In the genomic region with DNA sequence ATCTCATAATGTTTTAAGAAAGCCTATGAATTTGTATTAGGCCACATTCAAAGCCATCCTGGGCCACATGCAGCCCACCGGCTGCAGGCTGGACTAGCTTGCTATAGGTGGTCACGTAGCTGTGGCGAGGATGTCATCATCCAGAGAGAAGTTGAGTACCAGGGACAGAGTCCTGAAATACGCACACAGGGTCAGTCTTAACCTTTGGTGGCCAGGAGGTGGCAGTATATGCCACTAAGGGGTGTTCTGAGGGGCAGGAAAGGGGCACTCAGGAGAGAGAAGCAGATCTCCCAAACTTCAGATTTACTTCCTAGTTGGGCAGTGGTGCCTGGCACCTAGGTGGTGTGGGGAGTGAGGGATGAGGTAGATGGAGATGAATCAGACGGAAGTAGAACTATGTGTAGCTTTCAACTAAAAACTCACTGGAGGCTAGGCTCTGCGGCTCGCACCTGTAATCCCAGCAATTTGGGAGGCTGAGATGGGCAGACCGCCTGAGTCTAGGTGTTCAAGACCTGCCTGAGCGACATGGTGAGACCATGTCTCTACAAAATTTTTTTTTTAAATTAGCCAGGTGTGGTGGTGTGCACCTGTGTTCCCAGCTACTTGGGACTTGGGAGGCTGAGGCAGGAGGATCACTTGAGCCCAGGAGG, we compare ENCODE assay signal across 8 cellular contexts. TPM values are rescaled to one million over a fixed set of nuclear protein-coding genes. Genes with fewer than 3 reads are reported as not detected.
DNase-seq lines count a peak whose midpoint lies in the region; ATAC-seq and TF ChIP-seq lines count a peak whose summit lies in the region.

No MANE protein-coding gene starts in this region.

- intact Hi-C loops in body of pancreas (cut with DNase I), result loop anchor here (10.0 kb wide), 1 partner anchor 143 kb away; no protein-coding TSS in a partner anchor

- DNase-seq in 8988T, result peak; percentile 79
- DNase-seq in NCI-H1105 treated with DMSO at 0.1 percent for 48 hours (lab: John Stamatoyannopoulos, UW), result peak; percentile 65
- DNase-seq in SK-N-SH, result peak; percentile 83
- DNase-seq in body of pancreas, result peak; percentile 60 to 70 (median 65)
- DNase-seq in hypothalamus (lab: John Stamatoyannopoulos, UW), result peak in 29 of 51 donors; percentile 9 to 74 (median 37)
- DNase-seq in stimulated activated CD4-positive, alpha-beta T cell treated with anti-CD3 and anti-CD28 coated beads, Interleukin-12 subunit alpha, Interleukin-12 subunit beta, amount 100 ng/mL, for 4 hours, result peak; percentile 17

- CTCF ChIA-PET in SK-N-SH (lab: Yijun Ruan, JAX), result interaction anchor here (0.6 to 45.6 kb wide), 45 partner anchors 10 to 430 kb away, joined by 3 to 1333 read pairs (median 5); a partner anchor contains a TSS

- H3K79me2 ChIP-seq in SK-N-SH (ENCODE audit: insufficient read depth), result no peaks in the 10 kb centered on the region

- peaks cover 3% of the 10 kb centered on the region; the same call in 1 of the 2 replicates for H4K20me1 ChIP-seq in SK-N-SH (ENCODE audit: insufficient read depth)

- H3K27me3 ChIP-seq in SK-N-SH (ENCODE audit: insufficient read depth) (peaks cover 6% of the 10 kb centered on the region; the same call in 1 of the 2 replicates), body of pancreas (no peaks in the 10 kb centered on the region)

- ATAC-seq in body of pancreas, result peak; percentile 68
- ATAC-seq in GM19467 (IDR thresholded peaks at IDR 0.05; ENCODE audit: unreplicated experiment), result no peak

- H3F3A ChIP-seq in SK-N-SH (replicated peaks; ENCODE audit: insufficient read depth), result no peaks in the 10 kb centered on the region

- H3K4me1 ChIP-seq in SK-N-SH (ENCODE audit: control insufficient read depth in 1 of 2, insufficient read depth in 2 of 2, low read depth in 1 of 2, low read length in 1 of 2) (peaks cover 4 to 17% of the 10 kb centered on the region in 2 experiments; a peak in 3 of 4 replicates), body of pancreas (peaks cover 23% of the 10 kb centered on the region)

- WGBS in SK-N-SH (ENCODE audit: low lambda C conversion rate), result 44% methylated on average over 8 of the region's 9 CpGs
- 28 to 32% methylated on average over 9 of the region's 9 CpGs for WGBS in body of pancreas, 2 donors

- H3K9me3 ChIP-seq in SK-N-SH (no peaks in the 10 kb centered on the region), body of pancreas (no peaks in the 10 kb centered on the region)

- no peaks in the 10 kb centered on the region for H3K9me2 ChIP-seq in SK-N-SH

- H3K4me3 ChIP-seq in SK-N-SH (ENCODE audit: low read depth in 2 of 2, low read length in 1 of 2) (no peak overlapping the region; a peak in 1 of 4 replicates), body of pancreas (no peak overlapping the region)

- no peak overlapping the region for H3K4me2 ChIP-seq in SK-N-SH

- H3K36me3 ChIP-seq in SK-N-SH (replicated peaks in 1 of 2; ENCODE audit: control insufficient read depth in 1 of 2, insufficient read depth in 2 of 2, low read length in 1 of 2), result no peaks in the 10 kb centered on the region
- H3K36me3 ChIP-seq in body of pancreas (replicated peaks in 1 of 2; ENCODE audit: insufficient read depth in 1 of 2, low read depth in 2 of 2), result no peaks in the 10 kb centered on the region

- peak; percentile 78 for TF ChIP-seq CTCF in GM12872 (IDR thresholded peaks at IDR 0.05; ENCODE audit: insufficient read depth, low read depth, low read length)
- peak; percentile 90 for TF ChIP-seq CTCF in SK-N-SH (IDR thresholded peaks at IDR 0.05)
- peak; percentile 68 to 85 (median 74) for TF ChIP-seq CTCF in body of pancreas (IDR thresholded peaks at IDR 0.05)

- TF ChIP-seq POLR2A in body of pancreas (IDR thresholded peaks at IDR 0.05), result no peak

- POLR2A ChIA-PET in SK-N-SH (lab: Yijun Ruan, JAX), result interaction anchor here (2.1 kb wide), 1 partner anchor 36 kb away, joined by 6 read pairs; no protein-coding TSS in a partner anchor

- TF ChIP-seq EP300 in SK-N-SH (IDR thresholded peaks at IDR 0.05; ENCODE audit: borderline replicate concordance in 1 of 2, low read depth in 1 of 2, low read length in 1 of 2), result no peak

- peak; percentile 91 for TF ChIP-seq RAD21 in SK-N-SH (IDR thresholded peaks at IDR 0.05; ENCODE audit: low read length)

- H3K9ac ChIP-seq in SK-N-SH, result no peak overlapping the region

- no peak overlapping the region for H2AFZ ChIP-seq in SK-N-SH (ENCODE audit: low read depth)

- H3K27ac ChIP-seq in SK-N-SH (ENCODE audit: low read depth in 2 of 2, low read length in 1 of 2), result no peak overlapping the region
- H3K27ac ChIP-seq in body of pancreas, result no peak overlapping the region

TF ChIP-seq in SK-N-SH, 30 proteins besides CTCF, POLR2A, EP300 and RAD21:
- no peak for TF ChIP-seq MXI1 (IDR thresholded peaks at IDR 0.05; ENCODE audit: low read depth, low read length)
- TF ChIP-seq SMC3 (IDR thresholded peaks at IDR 0.05; ENCODE audit: low read depth, low read length), result peak; percentile 96
- TF ChIP-seq, protein P1, sequence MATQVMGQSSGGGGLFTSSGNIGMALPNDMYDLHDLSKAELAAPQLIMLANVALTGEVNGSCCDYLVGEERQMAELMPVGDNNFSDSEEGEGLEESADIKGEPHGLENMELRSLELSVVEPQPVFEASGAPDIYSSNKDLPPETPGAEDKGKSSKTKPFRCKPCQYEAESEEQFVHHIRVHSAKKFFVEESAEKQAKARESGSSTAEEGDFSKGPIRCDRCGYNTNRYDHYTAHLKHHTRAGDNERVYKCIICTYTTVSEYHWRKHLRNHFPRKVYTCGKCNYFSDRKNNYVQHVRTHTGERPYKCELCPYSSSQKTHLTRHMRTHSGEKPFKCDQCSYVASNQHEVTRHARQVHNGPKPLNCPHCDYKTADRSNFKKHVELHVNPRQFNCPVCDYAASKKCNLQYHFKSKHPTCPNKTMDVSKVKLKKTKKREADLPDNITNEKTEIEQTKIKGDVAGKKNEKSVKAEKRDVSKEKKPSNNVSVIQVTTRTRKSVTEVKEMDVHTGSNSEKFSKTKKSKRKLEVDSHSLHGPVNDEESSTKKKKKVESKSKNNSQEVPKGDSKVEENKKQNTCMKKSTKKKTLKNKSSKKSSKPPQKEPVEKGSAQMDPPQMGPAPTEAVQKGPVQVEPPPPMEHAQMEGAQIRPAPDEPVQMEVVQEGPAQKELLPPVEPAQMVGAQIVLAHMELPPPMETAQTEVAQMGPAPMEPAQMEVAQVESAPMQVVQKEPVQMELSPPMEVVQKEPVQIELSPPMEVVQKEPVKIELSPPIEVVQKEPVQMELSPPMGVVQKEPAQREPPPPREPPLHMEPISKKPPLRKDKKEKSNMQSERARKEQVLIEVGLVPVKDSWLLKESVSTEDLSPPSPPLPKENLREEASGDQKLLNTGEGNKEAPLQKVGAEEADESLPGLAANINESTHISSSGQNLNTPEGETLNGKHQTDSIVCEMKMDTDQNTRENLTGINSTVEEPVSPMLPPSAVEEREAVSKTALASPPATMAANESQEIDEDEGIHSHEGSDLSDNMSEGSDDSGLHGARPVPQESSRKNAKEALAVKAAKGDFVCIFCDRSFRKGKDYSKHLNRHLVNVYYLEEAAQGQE (IDR thresholded peaks at IDR 0.05; ENCODE audit: low read depth, low read length), result peak; percentile 97
- no peak for TF ChIP-seq JUND (IDR thresholded peaks at IDR 0.05)

RNA-seq across cellular contexts. Expression of a gene that starts 16.3 kb away (rescaled TPM):
- polyA plus RNA-seq in SK-N-SH (2012; rRNA removed), result 2.5 and 3.1 TPM in 2 replicates
- polyA plus RNA-seq in SK-N-SH (2012; cell fraction: cytosol; rRNA removed), result 0.80 and 1.3 TPM in 2 replicates
- 10.6 and 12.1 TPM in 2 replicates for polyA plus RNA-seq in SK-N-SH (2012; cell fraction: nucleus; rRNA removed)
- 10 to 100 TPM; 28.0 to 28.7 TPM for total RNA-seq in body of pancreas

RNA-seq across cellular contexts. Expression of a gene that starts 32.4 kb away (rescaled TPM):
- polyA plus RNA-seq in SK-N-SH (2012; rRNA removed), result not detected in 2 replicates
- not detected in 2 replicates for polyA plus RNA-seq in SK-N-SH (2012; cell fraction: cytosol; rRNA removed)
- 0.04 TPM in 1 of 2 replicates, not detected in the other for polyA plus RNA-seq in SK-N-SH (2012; cell fraction: nucleus; rRNA removed)
- total RNA-seq in body of pancreas, result 1 to 10 TPM in 1 of 2 donors, not detected in 1; 1.0 TPM

Comparison
In these comparisons a context has a peak if more than half of its experiments do, and no peak if none do; other contexts are left out.
1. DNase-seq: peak in every context shown above with its lines; median percentile 83 in SK-N-SH; 79 in 8988T; 65 in NCI-H1105 treated with DMSO at 0.1 percent for 48 hours; 65 in body of pancreas; 37 in hypothalamus; 17 in stimulated activated CD4-positive, alpha-beta T cell treated with anti-CD3 and anti-CD28 coated beads, Interleukin-12 subunit alpha, Interleukin-12 subunit beta, amount 100 ng/mL, for 4 hours.